Comparison of ENCODE assay signal across 9 cellular contexts in genomic region chr15:74955796-74956647, GRCh38. TPM values are rescaled to one million over a fixed set of nuclear protein-coding genes. Genes with fewer than 3 reads are reported as not detected.
DNase-seq lines count a peak whose midpoint lies in the region; ATAC-seq lines count a peak whose summit lies in the region.
"Had no signal": no experiment of that assay in that cellular context is flagged by ENCODE, and none has a peak within 500 bp of the region (broad histone marks: within the 10 kb centered on the region; RNA-seq: fewer than 3 reads in every experiment).

No MANE protein-coding gene starts in this region.

- peak overlapping the region; percentile 78 for H3K9ac ChIP-seq in adipocyte (ENCODE audit: low read length)

- no peak overlapping the region for H3K27ac ChIP-seq in SJSA1
- H3K27ac ChIP-seq in SJCRH30: no peak overlapping the region

- intact Hi-C loops in left ventricle myocardium superior (cut with micrococcal nuclease): no loop called here

- peaks cover 56% of the 10 kb centered on the region for H3K4me1 ChIP-seq in SJSA1 (replicated peaks)
- H3K4me1 ChIP-seq in adipocyte (ENCODE audit: control insufficient read depth, insufficient read depth, low read length): peaks cover 36% of the 10 kb centered on the region
- H3K4me1 ChIP-seq in SJCRH30: peaks cover 6% of the 10 kb centered on the region; the same call in 1 of the 2 replicates

- peaks cover 5% of the 10 kb centered on the region; the same call in 1 of the 2 replicates for H3K27me3 ChIP-seq in SJSA1 (replicated peaks)
- H3K27me3 ChIP-seq in adipocyte (replicated peaks; ENCODE audit: control insufficient read depth, insufficient read depth, low read length): peaks cover 18% of the 10 kb centered on the region
- H3K27me3 ChIP-seq in SJCRH30: peaks cover 6% of the 10 kb centered on the region

- H3K9me3 ChIP-seq in SJSA1 (replicated peaks): 0 out of 2 replicates have a peak, but pooled peaks cover 5% of the 10 kb centered on the region
- no peaks in the 10 kb centered on the region for H3K9me3 ChIP-seq in adipocyte (ENCODE audit: control insufficient read depth, low read length)
- no peaks in the 10 kb centered on the region for H3K9me3 ChIP-seq in SJCRH30 (replicated peaks)

- DNase-seq in NCI-H187 (lab: John Stamatoyannopoulos, UW): peak; percentile 34 to 63
- no peak for DNase-seq in NCI-H187 treated with DMSO at 0.1 percent for 48 hours (lab: John Stamatoyannopoulos, UW)
- DNase-seq in SJSA1 (ENCODE audit: low read depth in 1 of 2, low spot score in 2 of 2): no peak
- peak; percentile 52 for DNase-seq in adipocyte (ENCODE audit: low read depth)
- peak; percentile 88 for DNase-seq in left ventricle myocardium superior
- DNase-seq in retina: peak; percentile 90
- no peak for DNase-seq in SJCRH30
- DNase-seq: DND-41 had no signal

- H3K36me3 ChIP-seq in SJSA1 (no peaks in the 10 kb centered on the region; the same call in 1 of the 2 replicates), adipocyte (ENCODE audit: control insufficient read depth, insufficient read depth, low read length, severe bottlenecking) (no peaks in the 10 kb centered on the region), SJCRH30 (no peaks in the 10 kb centered on the region)

- ATAC-seq in HG03103 (IDR thresholded peaks at IDR 0.05; ENCODE audit: low read depth, unreplicated experiment) (peak; percentile 35), left ventricle myocardium superior (peak; percentile 68)

- H3K4me3 ChIP-seq in SJSA1: peak overlapping the region; percentile 43
- peak overlapping the region; percentile 76 for H3K4me3 ChIP-seq in adipocyte (ENCODE audit: low read length)
- H3K4me3 ChIP-seq in SJCRH30: no peak overlapping the region

RNA-seq across cellular contexts. Expression of gene RPP25, which starts 0.6 kb away (rescaled TPM):
- 1.4 and 1.9 TPM in 2 replicates for total RNA-seq in SJSA1 (2014; rRNA removed; shearing (Covaris generic))
- total RNA-seq in left ventricle myocardium superior: 2.3 TPM
- 0.02 TPM in 1 of 2 replicates, not detected in the other for total RNA-seq in SJCRH30 (2014; rRNA removed; shearing (Covaris generic))

RNA-seq across cellular contexts. Expression of gene COX5A, which starts 18.1 kb away (rescaled TPM):
- total RNA-seq in SJSA1 (2014; rRNA removed; shearing (Covaris generic)): 66.8 and 78.8 TPM in 2 replicates
- total RNA-seq in left ventricle myocardium superior: 1,577 TPM
- 212 and 220 TPM in 2 replicates for total RNA-seq in SJCRH30 (2014; rRNA removed; shearing (Covaris generic))

RNA-seq across cellular contexts. Expression of gene SCAMP5, which starts 39.3 kb away (rescaled TPM):
- total RNA-seq in SJSA1 (2014; rRNA removed; shearing (Covaris generic)): 0.09 and 0.29 TPM in 2 replicates
- 2.8 TPM for total RNA-seq in left ventricle myocardium superior
- total RNA-seq in SJCRH30 (2014; rRNA removed; shearing (Covaris generic)): 13.5 and 14.4 TPM in 2 replicates

RNA-seq across cellular contexts. Expression of gene FAM219B, which starts 49.4 kb away (rescaled TPM):
- 22.8 and 23.2 TPM in 2 replicates for total RNA-seq in SJSA1 (2014; rRNA removed; shearing (Covaris generic))
- total RNA-seq in left ventricle myocardium superior: 110 TPM
- 22.6 and 29.3 TPM in 2 replicates for total RNA-seq in SJCRH30 (2014; rRNA removed; shearing (Covaris generic))

Comparison
In these comparisons a context has a peak if more than half of its experiments do, and no peak if none do; other contexts are left out.
1. DNase-seq: peak in NCI-H187 (2 of 2), adipocyte (single experiment), left ventricle myocardium superior (single experiment) and retina (single experiment); none in NCI-H187 treated with DMSO at 0.1 percent for 48 hours (single experiment), SJSA1 (0 of 2) and SJCRH30 (0 of 2).